ENCODE assay signal across 26 cellular contexts in the genomic region with DNA sequence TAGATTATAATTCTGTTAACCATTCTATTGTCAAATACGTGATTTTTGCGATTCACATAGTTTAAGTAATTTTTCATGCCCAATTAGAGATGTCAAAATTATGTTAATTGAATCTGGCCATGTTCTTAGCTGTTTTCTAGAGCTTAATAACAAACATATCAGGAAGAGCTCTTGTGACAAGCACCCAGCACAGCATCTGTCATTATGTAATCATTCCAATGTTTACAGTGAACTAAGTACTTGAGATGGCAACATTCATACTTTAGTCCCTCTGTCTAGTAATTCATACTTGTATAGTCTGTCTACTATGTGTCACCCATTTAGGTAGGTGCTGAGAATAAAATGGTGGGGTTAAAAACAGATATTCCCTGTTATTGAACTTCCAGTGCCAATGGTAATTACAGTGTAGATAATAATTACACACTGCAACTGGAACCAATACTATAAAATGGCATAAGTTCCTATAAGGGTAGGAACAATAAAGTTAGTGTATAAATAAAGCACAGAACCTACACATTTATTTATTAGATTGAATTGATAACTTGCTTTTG. TPM values are rescaled to one million over a fixed set of nuclear protein-coding genes. Genes with fewer than 3 reads are reported as not detected.
A peak's percentile ranks its signal among the peaks of the same experiment; 100 is the strongest.
DNase-seq lines count a peak whose midpoint lies in the region; ATAC-seq, FAIRE-seq and TF ChIP-seq lines count a peak whose summit lies in the region.
"Had no signal": no experiment of that assay in that cellular context is flagged by ENCODE, and none has a peak within 500 bp of the region (broad histone marks: within the 10 kb centered on the region; RNA-seq: fewer than 3 reads in every experiment).

No MANE protein-coding gene starts in this region.

- H3K27me3 ChIP-seq in astrocyte (ENCODE audit: insufficient read depth, low read length) (no peaks in the 10 kb centered on the region), psoas muscle (ENCODE audit: insufficient read depth in 3 of 3, low read length in 2 of 3) (no peaks in the 10 kb centered on the region)
- H3K27me3 ChIP-seq: right atrium auricular region, SJCRH30, tibial nerve had no signal

- peak; percentile 48 for DNase-seq in NCI-H510A treated with DMSO at 0.1 percent for 48 hours (lab: John Stamatoyannopoulos, UW)
- no peak for DNase-seq in NCI-H510A (lab: John Stamatoyannopoulos, UW)
- DNase-seq in NCI-H1105 treated with DMSO at 0.1 percent for 48 hours (lab: John Stamatoyannopoulos, UW), result peak; percentile 61
- peak; percentile 36 for DNase-seq in astrocyte (ENCODE audit: low read depth)
- no peak for DNase-seq in psoas muscle
- DNase-seq in dermis blood vessel endothelial cell, result no peak
- DNase-seq in HFFc6, result no peak
- no peak for DNase-seq in NK-92 (lab: John Stamatoyannopoulos, UW; ENCODE audit: unreplicated experiment)
- DNase-seq: activated CD4-positive, alpha-beta memory T cell treated with anti-CD3 and anti-CD28 coated beads, Interleukin-2, amount 10 ng/mL, durations not matched to agents 7 days and 5 days; activated naive CD4-positive, alpha-beta T cell treated with anti-CD3 and anti-CD28 coated beads, Interleukin-2, amount 50 U/mL, for 16 hours; activated T-cell treated with anti-CD3 and anti-CD28 coated beads, Interleukin-2, amount 50 U/mL, for 24 hours; DND-41; KBM-7; left cardiac atrium; NCI-H1092; NCI-H226; nucleus accumbens; SJCRH30; stimulated activated naive CD4-positive, alpha-beta T cell had no signal

- no peak overlapping the region for H2AFZ ChIP-seq in astrocyte (ENCODE audit: low read depth, low read length)

- H3K9me3 ChIP-seq in astrocyte (ENCODE audit: insufficient read depth, low read depth, low read length) (no peaks in the 10 kb centered on the region), psoas muscle (no peaks in the 10 kb centered on the region)
- H3K9me3 ChIP-seq: HAP-1, right atrium auricular region, SJCRH30, tibial nerve had no signal

- H3K27ac Mint-ChIP-seq in astrocyte (ENCODE audit: unreplicated experiment), result no peak overlapping the region
- no peak overlapping the region for H3K27ac Mint-ChIP-seq in HFFc6
- H3K27ac Mint-ChIP-seq: activated CD4-positive, alpha-beta memory T cell treated with anti-CD3 and anti-CD28 coated beads, Interleukin-2, amount 10 ng/mL, durations not matched to agents 7 days and 5 days; activated T-cell treated with anti-CD3 and anti-CD28 coated beads, Interleukin-2, amount 50 U/mL, for 24 hours; CD14-positive monocyte; T-helper 1 cell treated with Interleukin-12 subunit alpha and Interleukin-12 subunit beta and Interleukin-4 antibody, amounts not matched to agents 30 μg/mL and 1 μg/mL, for 36 hours had no signal

- no peak overlapping the region for H3K4me3 ChIP-seq in astrocyte (ENCODE audit: insufficient read depth, low read depth, low read length)
- peak overlapping the region; percentile 29 for H3K4me3 ChIP-seq in psoas muscle
- H3K4me3 ChIP-seq: HAP-1, right atrium auricular region, SJCRH30, tibial nerve had no signal

- H3K27me3 Mint-ChIP-seq in astrocyte (ENCODE audit: low read depth, unreplicated experiment) (no peaks in the 10 kb centered on the region), HFFc6 (ENCODE audit: insufficient read depth) (no peaks in the 10 kb centered on the region)
- H3K27me3 Mint-ChIP-seq: activated CD4-positive, alpha-beta memory T cell treated with anti-CD3 and anti-CD28 coated beads, Interleukin-2, amount 10 ng/mL, durations not matched to agents 7 days and 5 days; activated T-cell treated with anti-CD3 and anti-CD28 coated beads, Interleukin-2, amount 50 U/mL, for 24 hours had no signal

- no peak for FAIRE-seq in astrocyte (lab: Jason Lieb, UNC)
- FAIRE-seq: frontal cortex had no signal

- peaks cover 100% of the 10 kb centered on the region for H3K79me2 ChIP-seq in astrocyte (ENCODE audit: insufficient read depth, low read length)

- intact Hi-C loops in psoas muscle (cut with DNase I), result no loop called here

- H3K9me3 Mint-ChIP-seq in astrocyte (ENCODE audit: unreplicated experiment), result no peaks in the 10 kb centered on the region
- H3K9me3 Mint-ChIP-seq in HFFc6, result no peaks in the 10 kb centered on the region
- H3K9me3 Mint-ChIP-seq: activated CD4-positive, alpha-beta memory T cell treated with anti-CD3 and anti-CD28 coated beads, Interleukin-2, amount 10 ng/mL, durations not matched to agents 7 days and 5 days; activated T-cell treated with anti-CD3 and anti-CD28 coated beads, Interleukin-2, amount 50 U/mL, for 24 hours; CD14-positive monocyte; T-helper 1 cell treated with Interleukin-12 subunit alpha and Interleukin-12 subunit beta and Interleukin-4 antibody, amounts not matched to agents 30 μg/mL and 1 μg/mL, for 36 hours had no signal

- TF ChIP-seq CTCF in astrocyte (IDR thresholded peaks at IDR 0.05; ENCODE audit: insufficient read depth, low read depth, low read length) (no peak), psoas muscle (IDR thresholded peaks at IDR 0.05) (no peak), HFFc6 (IDR thresholded peaks at IDR 0.05) (no peak)

- H3K36me3 ChIP-seq in astrocyte (ENCODE audit: insufficient read depth, low read length) (no peaks in the 10 kb centered on the region), psoas muscle (ENCODE audit: insufficient read depth in 1 of 2, low read depth in 1 of 2) (no peaks in the 10 kb centered on the region)
- H3K36me3 ChIP-seq: HAP-1, right atrium auricular region, tibial nerve had no signal

- no peaks in the 10 kb centered on the region for H3K36me3 Mint-ChIP-seq in astrocyte (ENCODE audit: low read depth, unreplicated experiment)
- H3K36me3 Mint-ChIP-seq in HFFc6 (ENCODE audit: low read depth), result no peaks in the 10 kb centered on the region
- H3K36me3 Mint-ChIP-seq: CD14-positive monocyte had no signal

- 77 to 87% (median 85%) methylated on average over 2 of the region's 2 CpGs for WGBS in psoas muscle, 3 donors

- H3K4me3 Mint-ChIP-seq in astrocyte (ENCODE audit: unreplicated experiment), result no peak overlapping the region
- no peak overlapping the region for H3K4me3 Mint-ChIP-seq in HFFc6
- H3K4me3 Mint-ChIP-seq: activated CD4-positive, alpha-beta memory T cell treated with anti-CD3 and anti-CD28 coated beads, Interleukin-2, amount 10 ng/mL, durations not matched to agents 7 days and 5 days; activated T-cell treated with anti-CD3 and anti-CD28 coated beads, Interleukin-2, amount 50 U/mL, for 24 hours; CD14-positive monocyte; T-helper 1 cell treated with Interleukin-12 subunit alpha and Interleukin-12 subunit beta and Interleukin-4 antibody, amounts not matched to agents 30 μg/mL and 1 μg/mL, for 36 hours had no signal

- H3K4me2 ChIP-seq in astrocyte (ENCODE audit: low read length), result no peak overlapping the region

- H3K27ac ChIP-seq in astrocyte (ENCODE audit: low read depth, low read length), result no peak overlapping the region
- H3K27ac ChIP-seq in psoas muscle, result peak overlapping the region; percentile 7
- H3K27ac ChIP-seq: right atrium auricular region, SJCRH30, tibial nerve, VCaP had no signal

- H3K4me1 ChIP-seq in astrocyte (ENCODE audit: insufficient read depth, low read length), result no peaks in the 10 kb centered on the region
- peaks cover 57% of the 10 kb centered on the region for H3K4me1 ChIP-seq in psoas muscle
- H3K4me1 ChIP-seq: HAP-1, right atrium auricular region, SJCRH30 had no signal

- H3K4me1 Mint-ChIP-seq in astrocyte (ENCODE audit: low read depth, unreplicated experiment), result no peaks in the 10 kb centered on the region
- peaks cover 38% of the 10 kb centered on the region for H3K4me1 Mint-ChIP-seq in HFFc6 (ENCODE audit: low read depth)
- H3K4me1 Mint-ChIP-seq: CD14-positive monocyte had no signal

- ATAC-seq in psoas muscle, result peak in 1 of 4 donors; percentile 50
- ATAC-seq: left cardiac atrium had no signal

- no peak overlapping the region for H3K9ac ChIP-seq in astrocyte (ENCODE audit: low read length)

- peaks cover 64% of the 10 kb centered on the region for H4K20me1 ChIP-seq in astrocyte (ENCODE audit: insufficient read depth, low read length)

RNA-seq across cellular contexts. Expression of gene ZEB1, which starts 55.2 kb away (rescaled TPM):
- total RNA-seq in astrocyte (37.2 and 42.3 TPM in 2 replicates), psoas muscle (10 to 100 TPM; 92.0 to 99.8 (median 95.3) TPM), dermis blood vessel endothelial cell (136 and 139 TPM in 2 replicates)
- polyA plus RNA-seq in psoas muscle, result 10 to 100 TPM; 18.7 to 34.2 (median 23.8) TPM
- total RNA-seq in HFFc6 (2021; fragmentation: NEBNext Ultra II Directional; extraction: Animal tissue kit (Norgen Biotek cat#: 25700)), result 10 to 100 TPM; 46.2 to 59.5 (median 53.2) TPM

Comparison
In these comparisons a context has a peak if more than half of its experiments do, and no peak if none do; other contexts are left out.
1. DNase-seq: peak in NCI-H510A treated with DMSO at 0.1 percent for 48 hours (single experiment), NCI-H1105 treated with DMSO at 0.1 percent for 48 hours (single experiment) and astrocyte (single experiment); none in NCI-H510A (single experiment), psoas muscle (0 of 2), dermis blood vessel endothelial cell (single experiment), HFFc6 (single experiment) and NK-92 (single experiment).